11 cellular contexts compared by ENCODE assay signal in the genomic region with DNA sequence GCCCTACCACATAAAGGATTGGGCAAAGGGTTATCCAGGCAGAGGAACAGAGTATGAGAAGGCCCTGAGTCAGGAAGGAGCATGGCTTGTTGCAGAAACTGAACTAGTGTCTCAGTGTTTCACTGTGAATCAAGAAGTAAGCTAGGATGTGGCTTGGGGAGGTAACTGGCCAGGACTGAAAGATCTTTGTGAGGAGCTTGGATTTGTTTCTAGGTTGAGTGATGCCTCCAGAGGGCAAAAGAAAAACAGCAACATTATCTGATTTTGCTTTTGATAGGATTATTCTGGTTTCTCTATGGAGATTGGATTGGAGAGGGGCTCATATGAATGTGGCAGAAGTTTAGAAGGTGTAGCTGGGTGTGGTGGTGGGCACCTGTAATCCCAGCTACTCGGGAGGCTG.
DNase-seq lines count a peak whose midpoint lies in the region; ATAC-seq and TF ChIP-seq lines count a peak whose summit lies in the region.
"Had no signal": no experiment of that assay in that cellular context is flagged by ENCODE, and none has a peak within 500 bp of the region (broad histone marks: within the 10 kb centered on the region; RNA-seq: fewer than 3 reads in every experiment).

No MANE protein-coding gene starts in this region.

- H3K27me3 Mint-ChIP-seq in Calu3 (ENCODE audit: unreplicated experiment): no peaks in the 10 kb centered on the region

- WGBS in adrenal gland, 4 donors: 80 to 94% (median 92%) methylated on average over 1 of the region's 1 CpG

- no peak overlapping the region for H3K27ac ChIP-seq in adrenal gland
- H3K27ac ChIP-seq: parathyroid adenoma had no signal

- H3K9me3 Mint-ChIP-seq in Calu3 (ENCODE audit: low read depth, unreplicated experiment): no peaks in the 10 kb centered on the region

- H3K4me3 Mint-ChIP-seq in Calu3 (ENCODE audit: low read depth, unreplicated experiment): no peak overlapping the region

- no peaks in the 10 kb centered on the region for H3K9me3 ChIP-seq in adrenal gland (replicated peaks in 1 of 3)

- TF ChIP-seq CTCF in Calu3 (IDR thresholded peaks at IDR 0.05; ENCODE audit: unreplicated experiment) (peak; percentile 37), adrenal gland (IDR thresholded peaks at IDR 0.05) (peak in 1 of 6 experiments; percentile 13)

- intact Hi-C loops in Calu3 (cut with micrococcal nuclease; ENCODE audit: unreplicated experiment) (no loop called here), adrenal gland (cut with DNase I) (loop anchor here (10.0 kb wide), 2 partner anchors 217 to 307 kb away; no protein-coding TSS in a partner anchor)

- H3K27ac Mint-ChIP-seq in Calu3 (ENCODE audit: unreplicated experiment): no peak overlapping the region

- H3K4me3 ChIP-seq in adrenal gland: no peak overlapping the region

- TF ChIP-seq POLR2A in adrenal gland (IDR thresholded peaks at IDR 0.05): no peak

- H3K4me1 Mint-ChIP-seq in Calu3 (ENCODE audit: low read depth, unreplicated experiment): peaks cover 61% of the 10 kb centered on the region

- H3K36me3 Mint-ChIP-seq in Calu3 (ENCODE audit: insufficient read depth, unreplicated experiment): no peaks in the 10 kb centered on the region

- DNase-seq in Calu3 (no peak), OCI-M1 (lab: John Stamatoyannopoulos, UW) (peak; percentile 26), hepatic stellate cell (ENCODE audit: low spot score) (peak; percentile 7), NOMO-1 treated with DMSO at 0.1 percent for 48 hours (lab: John Stamatoyannopoulos, UW; ENCODE audit: unreplicated experiment) (no peak), adrenal gland (no peak), NCI-H748 treated with DMSO at 0.1 percent for 48 hours (lab: John Stamatoyannopoulos, UW) (no peak)
- DNase-seq: caudate nucleus had no signal

- peaks cover 0 to 6% of the 10 kb centered on the region in 2 donors for H3K4me1 ChIP-seq in adrenal gland (replicated peaks in 1 of 2)
- H3K4me1 ChIP-seq: parathyroid adenoma had no signal

- H3K27me3 ChIP-seq in adrenal gland: no peaks in the 10 kb centered on the region

- ATAC-seq in GM21529 (IDR thresholded peaks at IDR 0.05; ENCODE audit: unreplicated experiment) (peak; percentile 40), GM19035 (IDR thresholded peaks at IDR 0.05; ENCODE audit: unreplicated experiment) (no peak)
- ATAC-seq: Right ventricle myocardium inferior had no signal

- BruUV-seq in Calu3 (replicated peaks; lab: Mats Ljungman, UMichigan): no TSS peak

- no peaks in the 10 kb centered on the region for H3K36me3 ChIP-seq in adrenal gland (replicated peaks in 1 of 2)

- CTCF ChIA-PET in Calu3 (lab: Charles Lee): interaction anchor here (0.5 to 1.6 kb wide), 19 partner anchors 17 to 588 kb away, joined by 3 to 16 read pairs (median 3); no protein-coding TSS in a partner anchor

Comparison
In these comparisons a context has a peak if more than half of its experiments do, and no peak if none do; other contexts are left out.
1. DNase-seq: peak in OCI-M1 (single experiment) and hepatic stellate cell (single experiment); none in Calu3 (single experiment), NOMO-1 treated with DMSO at 0.1 percent for 48 hours (single experiment), adrenal gland (0 of 7) and NCI-H748 treated with DMSO at 0.1 percent for 48 hours (single experiment).